ENCODE assay signal across 12 cellular contexts in the genomic region with DNA sequence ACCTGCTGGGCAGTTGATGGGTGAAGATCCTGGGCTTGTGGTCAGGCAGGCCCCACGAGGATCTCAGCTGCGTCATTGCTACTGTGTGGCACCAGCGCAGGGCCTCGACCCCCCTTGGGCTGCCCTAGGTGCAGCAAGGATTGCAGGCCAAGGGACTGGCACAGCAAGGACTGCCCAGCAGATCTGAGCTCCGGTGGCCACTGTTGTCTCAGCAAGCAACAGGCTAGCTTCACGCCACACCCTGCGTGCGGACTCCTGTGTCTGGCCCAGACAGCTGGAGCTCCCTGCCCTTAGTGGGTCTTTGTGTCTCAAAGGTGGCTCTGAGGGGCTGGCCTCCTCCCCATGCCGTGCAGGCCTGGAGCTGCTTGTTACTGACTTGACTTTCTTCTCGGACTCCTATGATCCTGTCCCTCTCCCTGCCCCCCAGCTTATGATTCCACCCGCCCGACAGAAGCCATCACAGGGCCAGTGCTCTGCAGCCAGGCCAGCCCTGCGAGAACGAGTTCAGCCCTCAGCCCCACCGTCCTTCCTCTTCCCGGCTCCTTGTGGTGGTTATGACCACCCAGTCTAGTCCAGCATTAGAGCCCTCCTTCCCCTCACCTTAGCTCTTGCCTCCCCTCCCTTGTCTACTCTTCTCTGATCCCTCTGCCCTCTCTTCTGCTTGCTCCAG.
"Had no signal": no experiment of that assay in that cellular context is flagged by ENCODE, and none has a peak within 500 bp of the region (broad histone marks: within the 10 kb centered on the region; RNA-seq: fewer than 3 reads in every experiment).

No MANE protein-coding gene starts in this region.

- DNase-seq: activated CD4-positive, alpha-beta memory T cell treated with anti-CD3 and anti-CD28 coated beads for 36 hours; activated T-cell treated with anti-CD3 and anti-CD28 coated beads, Interleukin-2, amount 50 U/mL, for 48 hours; cerebellar nuclear complex; hypothalamus; mammary epithelial cell; stimulated activated CD4-positive, alpha-beta T cell treated with anti-CD3 and anti-CD28 coated beads, Interleukin-15, amount 100 ng/mL, for 24 hours; SW 1271; thyroid gland; uterus had no signal

- H3K9me3 ChIP-seq: body of pancreas, thyroid gland, uterus had no signal

- ATAC-seq: body of pancreas; esophagus mucosa; natural killer cell treated with Interleukin-12 subunit alpha and Interleukin-12 subunit beta and Interleukin-15 and Interleukin-18, amount 100 ng/mL, for 72 hours had no signal

- H3K27me3 Mint-ChIP-seq: activated CD4-positive, alpha-beta memory T cell treated with anti-CD3 and anti-CD28 coated beads for 36 hours; natural killer cell treated with Interleukin-12 subunit alpha and Interleukin-12 subunit beta and Interleukin-15 and Interleukin-18, amount 100 ng/mL, for 72 hours had no signal

- H3K4me3 ChIP-seq: body of pancreas, thyroid gland, uterus had no signal

- H3K27ac ChIP-seq: body of pancreas, thyroid gland had no signal

- H3K4me1 ChIP-seq: thyroid gland, uterus had no signal

- H3K27ac Mint-ChIP-seq: activated CD4-positive, alpha-beta memory T cell treated with anti-CD3 and anti-CD28 coated beads for 36 hours; natural killer cell treated with Interleukin-12 subunit alpha and Interleukin-12 subunit beta and Interleukin-15 and Interleukin-18, amount 100 ng/mL, for 72 hours had no signal

- H3K27me3 ChIP-seq: body of pancreas, thyroid gland, uterus had no signal

- H3K4me3 Mint-ChIP-seq: activated CD4-positive, alpha-beta memory T cell treated with anti-CD3 and anti-CD28 coated beads for 36 hours; natural killer cell treated with Interleukin-12 subunit alpha and Interleukin-12 subunit beta and Interleukin-15 and Interleukin-18, amount 100 ng/mL, for 72 hours had no signal

- H3K9me3 Mint-ChIP-seq: activated CD4-positive, alpha-beta memory T cell treated with anti-CD3 and anti-CD28 coated beads for 36 hours; natural killer cell treated with Interleukin-12 subunit alpha and Interleukin-12 subunit beta and Interleukin-15 and Interleukin-18, amount 100 ng/mL, for 72 hours had no signal

- H3K36me3 Mint-ChIP-seq: natural killer cell treated with Interleukin-12 subunit alpha and Interleukin-12 subunit beta and Interleukin-15 and Interleukin-18, amount 100 ng/mL, for 72 hours had no signal

- H3K36me3 ChIP-seq: thyroid gland, uterus had no signal
